ENCODE assay signal across 8 cellular contexts in genomic region chr7:128862571-128863432, GRCh38. TPM values are rescaled to one million over a fixed set of nuclear protein-coding genes. Genes with fewer than 3 reads are reported as not detected.
A peak's percentile ranks its signal among the peaks of the same experiment; 100 is the strongest.
DNase-seq lines count a peak whose midpoint lies in the region; ATAC-seq and FAIRE-seq lines count a peak whose summit lies in the region.

A gene with protein sequence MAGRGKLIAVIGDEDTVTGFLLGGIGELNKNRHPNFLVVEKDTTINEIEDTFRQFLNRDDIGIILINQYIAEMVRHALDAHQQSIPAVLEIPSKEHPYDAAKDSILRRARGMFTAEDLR (plus strand): TSS chr7:128862856. CDS start chr7:128862905, 49 bp downstream.

- H3K9me3 ChIP-seq in KOPT-K1 (ENCODE audit: insufficient read depth, low read length, poor library complexity, severe bottlenecking), result no peaks in the 10 kb centered on the region
- no peaks in the 10 kb centered on the region for H3K9me3 ChIP-seq in muscle layer of duodenum (ENCODE audit: control insufficient read depth in 1 of 2, low read length in 2 of 2)

- H3K36me3 ChIP-seq in KOPT-K1 (ENCODE audit: insufficient read depth, low read length) (peaks cover 21% of the 10 kb centered on the region; the same call in 1 of the 2 replicates), muscle layer of duodenum (ENCODE audit: control insufficient read depth in 1 of 2, insufficient read depth in 2 of 2, low read length in 2 of 2) (peaks cover 7 to 8% of the 10 kb centered on the region in 2 donors)

- ATAC-seq in GM21737 (IDR thresholded peaks at IDR 0.05; ENCODE audit: unreplicated experiment) (peak; percentile 81), esophagus mucosa (peak; percentile 93)
- ATAC-seq in activated T-cell treated with anti-CD3 and anti-CD28 coated beads, Interleukin-2, amount 50 U/mL, for 72 hours (replicated peaks in 1 of 2), result peak; percentile 94

- H3K4me3 Mint-ChIP-seq in activated T-cell treated with anti-CD3 and anti-CD28 coated beads, Interleukin-2, amount 50 U/mL, for 72 hours, result peak within 1 kb of the TSS; percentile 92 to 95

- peaks cover 12 to 34% of the 10 kb centered on the region in 2 donors for H3K4me1 ChIP-seq in muscle layer of duodenum (ENCODE audit: control insufficient read depth in 1 of 2, insufficient read depth in 2 of 2, low read length in 2 of 2)

- no peaks in the 10 kb centered on the region for H3K27me3 Mint-ChIP-seq in activated T-cell treated with anti-CD3 and anti-CD28 coated beads, Interleukin-2, amount 50 U/mL, for 72 hours (ENCODE audit: low read depth)

- H3K27ac ChIP-seq in KOPT-K1 (ENCODE audit: low read depth, low read length, poor library complexity, severe bottlenecking), result peak within 1 kb of the TSS; percentile 70
- peak within 1 kb of the TSS; percentile 85 for H3K27ac ChIP-seq in muscle layer of duodenum (ENCODE audit: low read length)

- peaks cover 2% of the 10 kb centered on the region in 2 donors for H3K36me3 Mint-ChIP-seq in activated T-cell treated with anti-CD3 and anti-CD28 coated beads, Interleukin-2, amount 50 U/mL, for 72 hours (ENCODE audit: insufficient read depth in 2 of 2)

- DNase-seq in DMS79 (lab: John Stamatoyannopoulos, UW) (peak; percentile 93), RCC 7860 (ENCODE audit: low spot score) (peak; percentile 98)
- DNase-seq in activated T-cell treated with anti-CD3 and anti-CD28 coated beads, Interleukin-2, amount 50 U/mL, for 72 hours, result peak; percentile 99 to 100
- peak; percentile 95 to 97 for DNase-seq in stimulated activated CD8-positive, alpha-beta memory T cell treated with anti-CD3 and anti-CD28 coated beads, Interleukin-7, amount 100 ng/mL, for 4 hours (ENCODE audit: low read depth in 2 of 2)

- FAIRE-seq in RCC 7860 (lab: Jason Lieb, UNC), result peak; percentile 91

- peaks cover 33% of the 10 kb centered on the region for H3K4me1 Mint-ChIP-seq in activated T-cell treated with anti-CD3 and anti-CD28 coated beads, Interleukin-2, amount 50 U/mL, for 72 hours (ENCODE audit: low read depth)

- H3K4me3 ChIP-seq in muscle layer of duodenum (ENCODE audit: low read depth in 1 of 2, low read length in 2 of 2), result peak within 1 kb of the TSS; percentile 75 to 97

- H3K9me3 Mint-ChIP-seq in activated T-cell treated with anti-CD3 and anti-CD28 coated beads, Interleukin-2, amount 50 U/mL, for 72 hours, result no peaks in the 10 kb centered on the region

- no peaks in the 10 kb centered on the region for H3K27me3 ChIP-seq in muscle layer of duodenum (ENCODE audit: low read depth, low read length)

- H3K27ac Mint-ChIP-seq in activated T-cell treated with anti-CD3 and anti-CD28 coated beads, Interleukin-2, amount 50 U/mL, for 72 hours, result peak within 1 kb of the TSS; percentile 91

RNA-seq across cellular contexts. Expression of the gene that starts here (rescaled TPM):
- 10 to 100 TPM; 68.3 to 73.3 TPM for total RNA-seq in activated T-cell treated with anti-CD3 and anti-CD28 coated beads, Interleukin-2, amount 50 U/mL, for 72 hours
- total RNA-seq in esophagus mucosa, result 193 TPM

Comparison
In these comparisons a context has a peak if more than half of its experiments do, and no peak if none do; other contexts are left out.
1. Peak in every context shown above with its lines: DNase-seq, ATAC-seq, H3K4me3 ChIP-seq and H3K27ac ChIP-seq.